ENCODE assay signal across 1 cellular context in the genomic region with DNA sequence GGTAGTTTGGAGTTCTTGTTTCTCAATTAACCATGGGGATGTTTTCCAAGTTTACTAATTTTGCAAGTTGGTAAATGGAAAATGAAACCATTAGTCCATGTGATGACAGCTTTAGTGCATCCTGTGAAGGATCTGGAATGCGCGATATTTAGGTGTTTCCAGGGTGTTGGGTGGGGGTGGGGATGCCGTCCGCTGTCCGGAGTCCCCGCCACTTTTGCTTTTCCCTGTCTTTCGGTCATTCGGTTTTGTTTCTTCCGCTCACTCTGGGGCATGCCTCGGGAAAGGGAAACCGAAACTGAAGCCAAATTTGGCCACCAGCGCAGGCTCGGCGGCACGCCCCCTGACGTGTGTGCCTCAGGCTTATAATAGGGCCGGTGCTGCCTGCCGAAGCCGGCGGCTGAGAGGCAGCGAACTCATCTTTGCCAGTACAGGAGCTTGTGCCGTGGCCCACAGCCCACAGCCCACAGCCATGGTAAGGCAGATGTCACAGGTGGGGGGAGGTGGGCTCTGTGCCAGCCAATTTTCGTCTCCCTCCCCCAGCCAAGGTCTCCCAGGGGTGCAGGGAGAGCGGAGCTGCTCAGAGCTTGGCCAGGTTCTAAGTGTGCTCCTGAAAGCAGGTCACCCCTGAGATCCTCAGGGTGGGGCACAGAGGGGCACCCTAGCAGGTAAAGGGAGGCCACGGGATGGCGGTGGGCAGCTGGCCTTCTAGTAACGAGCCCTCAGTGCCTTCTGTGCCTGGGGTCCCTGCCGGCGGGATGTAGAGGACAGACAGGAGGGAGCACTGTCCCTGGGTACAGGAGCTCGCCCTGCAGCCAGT.
TF ChIP-seq lines count a peak whose summit lies in the region.

Gene ISG15, plus strand, starts transcription at position 393 of the 817 bp plus-strand sequence. Its CDS starts 77 bp downstream, at position 470.

TF ChIP-seq in GM23338, 12 proteins besides CTCF, POLR2A, EP300 and RAD21 (continued from another document):
- TF ChIP-seq, protein P1, sequence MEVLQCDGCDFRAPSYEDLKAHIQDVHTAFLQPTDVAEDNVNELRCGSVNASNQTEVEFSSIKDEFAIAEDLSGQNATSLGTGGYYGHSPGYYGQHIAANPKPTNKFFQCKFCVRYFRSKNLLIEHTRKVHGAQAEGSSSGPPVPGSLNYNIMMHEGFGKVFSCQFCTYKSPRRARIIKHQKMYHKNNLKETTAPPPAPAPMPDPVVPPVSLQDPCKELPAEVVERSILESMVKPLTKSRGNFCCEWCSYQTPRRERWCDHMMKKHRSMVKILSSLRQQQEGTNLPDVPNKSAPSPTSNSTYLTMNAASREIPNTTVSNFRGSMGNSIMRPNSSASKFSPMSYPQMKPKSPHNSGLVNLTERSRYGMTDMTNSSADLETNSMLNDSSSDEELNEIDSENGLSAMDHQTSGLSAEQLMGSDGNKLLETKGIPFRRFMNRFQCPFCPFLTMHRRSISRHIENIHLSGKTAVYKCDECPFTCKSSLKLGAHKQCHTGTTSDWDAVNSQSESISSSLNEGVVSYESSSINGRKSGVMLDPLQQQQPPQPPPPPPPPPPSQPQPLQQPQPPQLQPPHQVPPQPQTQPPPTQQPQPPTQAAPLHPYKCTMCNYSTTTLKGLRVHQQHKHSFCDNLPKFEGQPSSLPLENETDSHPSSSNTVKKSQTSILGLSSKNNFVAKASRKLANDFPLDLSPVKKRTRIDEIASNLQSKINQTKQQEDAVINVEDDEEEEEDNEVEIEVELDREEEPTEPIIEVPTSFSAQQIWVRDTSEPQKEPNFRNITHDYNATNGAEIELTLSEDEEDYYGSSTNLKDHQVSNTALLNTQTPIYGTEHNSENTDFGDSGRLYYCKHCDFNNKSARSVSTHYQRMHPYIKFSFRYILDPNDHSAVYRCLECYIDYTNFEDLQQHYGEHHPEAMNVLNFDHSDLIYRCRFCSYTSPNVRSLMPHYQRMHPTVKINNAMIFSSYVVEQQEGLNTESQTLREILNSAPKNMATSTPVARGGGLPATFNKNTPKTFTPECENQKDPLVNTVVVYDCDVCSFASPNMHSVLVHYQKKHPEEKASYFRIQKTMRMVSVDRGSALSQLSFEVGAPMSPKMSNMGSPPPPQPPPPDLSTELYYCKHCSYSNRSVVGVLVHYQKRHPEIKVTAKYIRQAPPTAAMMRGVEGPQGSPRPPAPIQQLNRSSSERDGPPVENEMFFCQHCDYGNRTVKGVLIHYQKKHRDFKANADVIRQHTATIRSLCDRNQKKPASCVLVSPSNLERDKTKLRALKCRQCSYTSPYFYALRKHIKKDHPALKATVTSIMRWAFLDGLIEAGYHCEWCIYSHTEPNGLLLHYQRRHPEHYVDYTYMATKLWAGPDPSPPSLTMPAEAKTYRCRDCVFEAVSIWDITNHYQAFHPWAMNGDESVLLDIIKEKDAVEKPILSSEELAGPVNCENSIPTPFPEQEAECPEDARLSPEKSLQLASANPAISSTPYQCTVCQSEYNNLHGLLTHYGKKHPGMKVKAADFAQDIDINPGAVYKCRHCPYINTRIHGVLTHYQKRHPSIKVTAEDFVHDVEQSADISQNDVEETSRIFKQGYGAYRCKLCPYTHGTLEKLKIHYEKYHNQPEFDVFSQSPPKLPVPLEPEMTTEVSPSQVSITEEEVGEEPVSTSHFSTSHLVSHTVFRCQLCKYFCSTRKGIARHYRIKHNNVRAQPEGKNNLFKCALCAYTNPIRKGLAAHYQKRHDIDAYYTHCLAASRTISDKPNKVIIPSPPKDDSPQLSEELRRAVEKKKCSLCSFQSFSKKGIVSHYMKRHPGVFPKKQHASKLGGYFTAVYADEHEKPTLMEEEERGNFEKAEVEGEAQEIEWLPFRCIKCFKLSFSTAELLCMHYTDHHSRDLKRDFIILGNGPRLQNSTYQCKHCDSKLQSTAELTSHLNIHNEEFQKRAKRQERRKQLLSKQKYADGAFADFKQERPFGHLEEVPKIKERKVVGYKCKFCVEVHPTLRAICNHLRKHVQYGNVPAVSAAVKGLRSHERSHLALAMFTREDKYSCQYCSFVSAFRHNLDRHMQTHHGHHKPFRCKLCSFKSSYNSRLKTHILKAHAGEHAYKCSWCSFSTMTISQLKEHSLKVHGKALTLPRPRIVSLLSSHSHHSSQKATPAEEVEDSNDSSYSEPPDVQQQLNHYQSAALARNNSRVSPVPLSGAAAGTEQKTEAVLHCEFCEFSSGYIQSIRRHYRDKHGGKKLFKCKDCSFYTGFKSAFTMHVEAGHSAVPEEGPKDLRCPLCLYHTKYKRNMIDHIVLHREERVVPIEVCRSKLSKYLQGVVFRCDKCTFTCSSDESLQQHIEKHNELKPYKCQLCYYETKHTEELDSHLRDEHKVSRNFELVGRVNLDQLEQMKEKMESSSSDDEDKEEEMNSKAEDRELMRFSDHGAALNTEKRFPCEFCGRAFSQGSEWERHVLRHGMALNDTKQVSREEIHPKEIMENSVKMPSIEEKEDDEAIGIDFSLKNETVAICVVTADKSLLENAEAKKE (CRISPR knock-in tag; IDR thresholded peaks at IDR 0.05): no peak
